Comparison of ENCODE assay signal across 27 cellular contexts in the genomic region with DNA sequence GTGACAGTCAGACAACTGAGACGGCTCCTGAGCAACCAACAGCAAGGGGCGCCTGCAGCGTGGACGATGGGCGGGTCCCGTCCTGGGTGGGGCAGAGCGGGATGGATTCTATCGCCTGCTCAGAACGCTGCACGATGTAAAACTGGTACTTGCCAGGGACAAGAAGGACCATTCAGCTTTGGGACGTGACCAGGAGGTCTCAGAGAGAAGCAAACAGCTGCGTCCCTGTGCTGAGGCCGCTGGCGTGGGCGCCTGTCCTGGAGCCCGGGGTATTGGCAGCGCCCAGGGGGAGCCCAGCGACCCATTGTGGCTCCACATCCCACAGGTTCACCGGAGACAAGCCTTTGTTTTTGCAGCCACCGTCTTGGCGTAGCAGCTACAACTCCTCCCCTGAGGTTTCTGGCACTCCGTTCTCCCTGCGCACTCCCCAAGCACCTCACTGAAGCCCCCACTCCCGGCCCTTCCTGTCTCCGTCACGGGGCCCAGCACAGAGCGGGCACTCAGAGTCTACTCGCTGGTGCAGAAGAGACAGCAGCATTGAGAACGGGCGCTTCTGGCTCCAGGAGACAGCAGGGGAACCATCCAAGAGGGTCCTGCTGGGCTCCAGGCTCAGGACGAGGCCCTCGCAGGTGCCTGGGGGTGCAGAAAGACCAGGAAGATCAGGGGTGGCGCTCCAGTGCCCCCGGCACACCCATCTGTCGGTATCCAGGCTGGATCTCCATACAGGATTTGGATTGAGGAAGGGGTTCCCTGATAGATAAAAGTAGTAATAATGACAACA. TPM values are rescaled to one million over a fixed set of nuclear protein-coding genes. Genes with fewer than 3 reads are reported as not detected.
DNase-seq lines count a peak whose midpoint lies in the region; ATAC-seq, FAIRE-seq and TF ChIP-seq lines count a peak whose summit lies in the region.
"Had no signal": no experiment of that assay in that cellular context is flagged by ENCODE, and none has a peak within 500 bp of the region (broad histone marks: within the 10 kb centered on the region; RNA-seq: fewer than 3 reads in every experiment).

No MANE protein-coding gene starts in this region.

- H3K4me1 Mint-ChIP-seq in activated CD8-positive, alpha-beta T cell treated with anti-CD3 and anti-CD28 coated beads for 36 hours (ENCODE audit: low read depth) = no peaks in the 10 kb centered on the region
- H3K4me1 Mint-ChIP-seq: CD8-positive, alpha-beta memory T cell; H9 had no signal

- 85% methylated on average over 35 of the region's 35 CpGs for WGBS in smooth muscle cell (ENCODE audit: low lambda C conversion rate)

- H3K9ac ChIP-seq in kidney (ENCODE audit: low read length in 2 of 2) (no peak overlapping the region), smooth muscle cell (ENCODE audit: low read depth) (no peak overlapping the region)

- CTCF ChIA-PET in activated CD8-positive, alpha-beta T cell treated with anti-CD3 and anti-CD28 coated beads for 36 hours (lab: Charles Lee) = no interaction called here

- no peak overlapping the region for H3K4me2 ChIP-seq in smooth muscle cell

- intact Hi-C loops in kidney (cut with DNase I) (no loop called here), posterior vena cava (cut with DNase I) (no loop called here), upper lobe of right lung (cut with DNase I) (no loop called here)
- intact Hi-C loops in activated CD8-positive, alpha-beta T cell treated with anti-CD3 and anti-CD28 coated beads for 36 hours (cut with micrococcal nuclease) = no loop called here

- H3K27me3 ChIP-seq in upper lobe of right lung = peaks cover 15% of the 10 kb centered on the region
- no peaks in the 10 kb centered on the region for H3K27me3 ChIP-seq in smooth muscle cell (ENCODE audit: low read depth)

- no peaks in the 10 kb centered on the region for H3F3A ChIP-seq in smooth muscle cell (ENCODE audit: low read depth)

- no peak overlapping the region for H3K4me3 Mint-ChIP-seq in activated CD8-positive, alpha-beta T cell treated with anti-CD3 and anti-CD28 coated beads for 36 hours
- H3K4me3 Mint-ChIP-seq: CD8-positive, alpha-beta memory T cell; H9; HFFc6 had no signal

- no peaks in the 10 kb centered on the region for H3K79me2 ChIP-seq in smooth muscle cell (ENCODE audit: low read depth)

- H3K36me3 ChIP-seq in kidney (ENCODE audit: control insufficient read depth in 1 of 2, insufficient read depth in 2 of 2, low read length in 2 of 2) = no peaks in the 10 kb centered on the region
- no peaks in the 10 kb centered on the region for H3K36me3 ChIP-seq in upper lobe of right lung
- no peaks in the 10 kb centered on the region for H3K36me3 ChIP-seq in smooth muscle cell (ENCODE audit: low read depth)
- H3K36me3 ChIP-seq: SJSA1 had no signal

- no peak for TF ChIP-seq CTCF in kidney (IDR thresholded peaks at IDR 0.05; ENCODE audit: borderline replicate concordance, extremely low read depth, insufficient read depth)
- TF ChIP-seq CTCF in upper lobe of right lung (IDR thresholded peaks at IDR 0.05) = no peak
- no peak for TF ChIP-seq CTCF in smooth muscle cell (IDR thresholded peaks at IDR 0.05; ENCODE audit: borderline replicate concordance, insufficient read depth, poor library complexity, severe bottlenecking)
- no peak for TF ChIP-seq CTCF in activated CD8-positive, alpha-beta T cell treated with anti-CD3 and anti-CD28 coated beads for 36 hours (IDR thresholded peaks at IDR 0.05)

- no peak overlapping the region for H3K27ac ChIP-seq in kidney (ENCODE audit: low read depth in 2 of 2, low read length in 2 of 2)
- no peak overlapping the region for H3K27ac ChIP-seq in upper lobe of right lung
- H3K27ac ChIP-seq in smooth muscle cell (ENCODE audit: low read depth) = no peak overlapping the region
- H3K27ac ChIP-seq: SJSA1 had no signal

- FAIRE-seq in kidney (lab: Jason Lieb, UNC) = no peak
- FAIRE-seq: RCC 7860 had no signal

- H3K4me3 ChIP-seq in kidney (ENCODE audit: low read length in 2 of 2) = no peak overlapping the region
- no peak overlapping the region for H3K4me3 ChIP-seq in upper lobe of right lung
- no peak overlapping the region for H3K4me3 ChIP-seq in smooth muscle cell
- H3K4me3 ChIP-seq: SJSA1 had no signal

- H4K20me1 ChIP-seq in smooth muscle cell (ENCODE audit: low read depth) = no peaks in the 10 kb centered on the region

- H2AFZ ChIP-seq in smooth muscle cell (ENCODE audit: low read depth) = no peak overlapping the region

- H3K36me3 Mint-ChIP-seq in activated CD8-positive, alpha-beta T cell treated with anti-CD3 and anti-CD28 coated beads for 36 hours (ENCODE audit: low read depth) = no peaks in the 10 kb centered on the region
- H3K36me3 Mint-ChIP-seq: CD8-positive, alpha-beta memory T cell had no signal

- H3K27me3 Mint-ChIP-seq in activated CD8-positive, alpha-beta T cell treated with anti-CD3 and anti-CD28 coated beads for 36 hours = peaks cover 10% of the 10 kb centered on the region

- ATAC-seq in upper lobe of right lung = no peak
- ATAC-seq in GM21825 (IDR thresholded peaks at IDR 0.05; ENCODE audit: unreplicated experiment) = no peak
- ATAC-seq in activated CD8-positive, alpha-beta T cell treated with anti-CD3 and anti-CD28 coated beads for 36 hours = no peak
- ATAC-seq: Right ventricle myocardium inferior had no signal

- POLR2A ChIA-PET in activated CD8-positive, alpha-beta T cell treated with anti-CD3 and anti-CD28 coated beads for 36 hours (lab: Charles Lee) = no interaction called here

- no peaks in the 10 kb centered on the region for H3K9me3 Mint-ChIP-seq in activated CD8-positive, alpha-beta T cell treated with anti-CD3 and anti-CD28 coated beads for 36 hours

- no peak overlapping the region for H3K27ac Mint-ChIP-seq in activated CD8-positive, alpha-beta T cell treated with anti-CD3 and anti-CD28 coated beads for 36 hours
- H3K27ac Mint-ChIP-seq: CD8-positive, alpha-beta memory T cell; HFFc6 had no signal

- peak; percentile 46 for DNase-seq in activated effector memory CD4-positive, alpha-beta T cell treated with anti-CD3 and anti-CD28 coated beads, Interleukin-2, amount 50 U/mL, for 16 hours
- DNase-seq in activated effector memory CD4-positive, alpha-beta T cell treated with Interleukin-2 at 50 U/mL for 16 hours = no peak
- DNase-seq in kidney (peak; percentile 52), posterior vena cava (ENCODE audit: low spot score) (peak; percentile 62), upper lobe of right lung (peak; percentile 57), smooth muscle cell (lab: John Stamatoyannopoulos, UW; ENCODE audit: unreplicated experiment) (no peak)
- no peak for DNase-seq in activated CD8-positive, alpha-beta T cell treated with anti-CD3 and anti-CD28 coated beads for 36 hours
- DNase-seq: AML-193, C1 segment of cervical spinal cord, Calu3, EL, GF-D8, H9, HFFc6, KBM-7, NCI-H1092, NCI-H1436, NCI-H1930, NCI-H345, NCI-H524 treated with DMSO at 0.1 percent for 48 hours had no signal

- H3K4me1 ChIP-seq in kidney (ENCODE audit: control insufficient read depth in 1 of 2, insufficient read depth in 1 of 2, low read depth in 1 of 2, low read length in 2 of 2) (no peaks in the 10 kb centered on the region), upper lobe of right lung (no peaks in the 10 kb centered on the region), smooth muscle cell (ENCODE audit: low read depth) (no peaks in the 10 kb centered on the region)
- H3K4me1 ChIP-seq: SJSA1 had no signal

- H3K9me3 ChIP-seq in kidney (ENCODE audit: control insufficient read depth in 1 of 2, low read length in 2 of 2) = no peaks in the 10 kb centered on the region
- H3K9me3 ChIP-seq in upper lobe of right lung = no peaks in the 10 kb centered on the region
- no peaks in the 10 kb centered on the region for H3K9me3 ChIP-seq in smooth muscle cell (replicated peaks; ENCODE audit: low read depth)
- H3K9me3 ChIP-seq: SJSA1 had no signal

RNA-seq across cellular contexts. Expression of gene KCNG2, which starts 22.1 kb away (rescaled TPM):
- 0.76 TPM for total RNA-seq in kidney
- polyA plus RNA-seq in kidney (ENCODE audit: insufficient read depth, low read depth, low replicate concordance) = not detected
- under 1 TPM; 0.38 to 0.56 TPM for total RNA-seq in posterior vena cava
- 0.46 TPM for total RNA-seq in upper lobe of right lung
- not detected in 2 replicates for total RNA-seq in smooth muscle cell
- polyA plus RNA-seq in smooth muscle cell = 0.17 and 0.34 TPM in 2 replicates
- not detected for total RNA-seq in activated CD8-positive, alpha-beta T cell treated with anti-CD3 and anti-CD28 coated beads for 36 hours
- total RNA-seq: A172; Calu3; CD8-positive, alpha-beta memory T cell; HFFc6; OCI-LY7; Right ventricle myocardium inferior; SJSA1 had no signal
- polyA plus RNA-seq: CD8-positive, alpha-beta memory T cell had no signal

Comparison
In these comparisons a context has a peak if more than half of its experiments do, and no peak if none do; other contexts are left out.
1. DNase-seq: peak in activated effector memory CD4-positive, alpha-beta T cell treated with anti-CD3 and anti-CD28 coated beads, Interleukin-2, amount 50 U/mL, for 16 hours (single experiment), kidney (single experiment), posterior vena cava (single experiment) and upper lobe of right lung (single experiment); none in activated effector memory CD4-positive, alpha-beta T cell treated with Interleukin-2 at 50 U/mL for 16 hours (single experiment), smooth muscle cell (single experiment) and activated CD8-positive, alpha-beta T cell treated with anti-CD3 and anti-CD28 coated beads for 36 hours (single experiment).